1 cellular context compared by ENCODE assay signal in genomic region chr22:45648320-45649070, GRCh38.
TF ChIP-seq lines count a peak whose summit lies in the region.

No MANE protein-coding gene starts in this region.

TF ChIP-seq in SK-N-SH, 30 proteins besides CTCF, POLR2A, EP300 and RAD21 (continued from another document):
- TF ChIP-seq, protein P1, sequence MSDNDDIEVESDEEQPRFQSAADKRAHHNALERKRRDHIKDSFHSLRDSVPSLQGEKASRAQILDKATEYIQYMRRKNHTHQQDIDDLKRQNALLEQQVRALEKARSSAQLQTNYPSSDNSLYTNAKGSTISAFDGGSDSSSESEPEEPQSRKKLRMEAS (IDR thresholded peaks at IDR 0.05; ENCODE audit: low read depth), result no peak
- no peak for TF ChIP-seq NFIC (IDR thresholded peaks at IDR 0.05; ENCODE audit: borderline replicate concordance)
- TF ChIP-seq POLR2AphosphoS5 (IDR thresholded peaks at IDR 0.05; ENCODE audit: low read depth, low read length), result no peak
- TF ChIP-seq SMC3 (IDR thresholded peaks at IDR 0.05; ENCODE audit: low read depth, low read length), result no peak
- no peak for TF ChIP-seq TEAD4 (IDR thresholded peaks at IDR 0.05; ENCODE audit: borderline replicate concordance, insufficient read depth)
- no peak for TF ChIP-seq USF2 (IDR thresholded peaks at IDR 0.05; ENCODE audit: borderline replicate concordance, low read depth, low read length)
- TF ChIP-seq, protein P2, sequence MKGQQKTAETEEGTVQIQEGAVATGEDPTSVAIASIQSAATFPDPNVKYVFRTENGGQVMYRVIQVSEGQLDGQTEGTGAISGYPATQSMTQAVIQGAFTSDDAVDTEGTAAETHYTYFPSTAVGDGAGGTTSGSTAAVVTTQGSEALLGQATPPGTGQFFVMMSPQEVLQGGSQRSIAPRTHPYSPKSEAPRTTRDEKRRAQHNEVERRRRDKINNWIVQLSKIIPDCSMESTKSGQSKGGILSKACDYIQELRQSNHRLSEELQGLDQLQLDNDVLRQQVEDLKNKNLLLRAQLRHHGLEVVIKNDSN (IDR thresholded peaks at IDR 0.05; ENCODE audit: borderline replicate concordance, low read depth), result no peak
- TF ChIP-seq, protein P3, sequence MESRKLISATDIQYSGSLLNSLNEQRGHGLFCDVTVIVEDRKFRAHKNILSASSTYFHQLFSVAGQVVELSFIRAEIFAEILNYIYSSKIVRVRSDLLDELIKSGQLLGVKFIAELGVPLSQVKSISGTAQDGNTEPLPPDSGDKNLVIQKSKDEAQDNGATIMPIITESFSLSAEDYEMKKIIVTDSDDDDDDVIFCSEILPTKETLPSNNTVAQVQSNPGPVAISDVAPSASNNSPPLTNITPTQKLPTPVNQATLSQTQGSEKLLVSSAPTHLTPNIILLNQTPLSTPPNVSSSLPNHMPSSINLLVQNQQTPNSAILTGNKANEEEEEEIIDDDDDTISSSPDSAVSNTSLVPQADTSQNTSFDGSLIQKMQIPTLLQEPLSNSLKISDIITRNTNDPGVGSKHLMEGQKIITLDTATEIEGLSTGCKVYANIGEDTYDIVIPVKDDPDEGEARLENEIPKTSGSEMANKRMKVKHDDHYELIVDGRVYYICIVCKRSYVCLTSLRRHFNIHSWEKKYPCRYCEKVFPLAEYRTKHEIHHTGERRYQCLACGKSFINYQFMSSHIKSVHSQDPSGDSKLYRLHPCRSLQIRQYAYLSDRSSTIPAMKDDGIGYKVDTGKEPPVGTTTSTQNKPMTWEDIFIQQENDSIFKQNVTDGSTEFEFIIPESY (IDR thresholded peaks at IDR 0.05; ENCODE audit: borderline replicate concordance, low read depth), result no peak
- TF ChIP-seq TAF1 (IDR thresholded peaks at IDR 0.05; ENCODE audit: borderline replicate concordance, low read depth, low read length), result no peak
- TF ChIP-seq RCOR1 (IDR thresholded peaks at IDR 0.05; ENCODE audit: low read length), result no peak
- no peak for TF ChIP-seq SIN3A (IDR thresholded peaks at IDR 0.05; ENCODE audit: borderline replicate concordance, low read depth, low read length)
